Comparison of ENCODE assay signal across 10 cellular contexts in genomic region chr6:78835817-78836216, GRCh38. TPM values are rescaled to one million over a fixed set of nuclear protein-coding genes. Genes with fewer than 3 reads are reported as not detected.
DNase-seq lines count a peak whose midpoint lies in the region; ATAC-seq, FAIRE-seq and TF ChIP-seq lines count a peak whose summit lies in the region.
"Had no signal": no experiment of that assay in that cellular context is flagged by ENCODE, and none has a peak within 500 bp of the region (broad histone marks: within the 10 kb centered on the region; RNA-seq: fewer than 3 reads in every experiment).

No MANE protein-coding gene starts in this region.

- BruUV-seq in GM12878 (replicated peaks; lab: Mats Ljungman, UMichigan): no TSS peak

- H4K20me1 ChIP-seq in GM12878 (ENCODE audit: control insufficient read depth, insufficient read depth) (no peaks in the 10 kb centered on the region), neural cell (ENCODE audit: insufficient read depth) (no peaks in the 10 kb centered on the region)

- H3K27me3 ChIP-seq in GM12878 (replicated peaks in 1 of 2; ENCODE audit: control insufficient read depth in 2 of 2, insufficient read depth in 2 of 2, low read length in 1 of 2) (no peaks in the 10 kb centered on the region), neural cell (ENCODE audit: insufficient read depth, low read depth, low read length) (no peaks in the 10 kb centered on the region), adrenal gland (no peaks in the 10 kb centered on the region)

- TF ChIP-seq RAD21 in GM12878 (IDR thresholded peaks at IDR 0.05; ENCODE audit: insufficient read depth, low read depth, low read length) (peak; percentile 42), neural cell (conservative IDR thresholded peaks at IDR 0.05) (peak; percentile 79)

- H3K36me3 Mint-ChIP-seq in mesothelial cell of epicardium: no peaks in the 10 kb centered on the region

- in situ Hi-C loops in GM12878 (cut with MboI): no loop called here

- SMC1A ChIA-PET in GM12878 (lab: Charles Lee; ENCODE audit: uncharacterized antibody, unreplicated experiment): no interaction called here

- H3K79me2 ChIP-seq in GM12878 (ENCODE audit: control insufficient read depth, insufficient read depth, low read length): no peaks in the 10 kb centered on the region
- no peaks in the 10 kb centered on the region for H3K79me2 ChIP-seq in neural cell (replicated peaks; ENCODE audit: insufficient read depth, low read length)

- no peaks in the 10 kb centered on the region for H3K9me2 ChIP-seq in neural cell (ENCODE audit: insufficient read depth, low read length)

- H3F3A ChIP-seq in neural cell (ENCODE audit: insufficient read depth, low read length, poor library complexity, severe bottlenecking): no peaks in the 10 kb centered on the region

- TF ChIP-seq EP300 in GM12878 (IDR thresholded peaks at IDR 0.05; ENCODE audit: borderline replicate concordance in 1 of 2, control insufficient read depth in 1 of 2, low read depth in 2 of 2, low read length in 2 of 2) (no peak), neural cell (conservative IDR thresholded peaks at IDR 0.05; ENCODE audit: poor library complexity, severe bottlenecking) (no peak)

- ATAC-seq in GM12878 (no peak), GM21526 (IDR thresholded peaks at IDR 0.05; ENCODE audit: low FRiP score, unreplicated experiment) (no peak)

- H2AFZ ChIP-seq in GM12878 (ENCODE audit: control insufficient read depth, low read depth, low read length) (no peak overlapping the region), neural cell (ENCODE audit: low read depth, low read length) (no peak overlapping the region)

- H3K9me3 ChIP-seq in GM12878 (replicated peaks; ENCODE audit: control insufficient read depth, insufficient read depth, low read length) (no peaks in the 10 kb centered on the region), neural cell (ENCODE audit: low read length) (no peaks in the 10 kb centered on the region), adrenal gland (replicated peaks in 1 of 3) (no peaks in the 10 kb centered on the region)

- H3K9ac ChIP-seq in GM12878 (ENCODE audit: control insufficient read depth, insufficient read depth, low read length) (no peak overlapping the region), neural cell (ENCODE audit: low read length) (no peak overlapping the region)

- peaks cover 3% of the 10 kb centered on the region for H3K27me3 Mint-ChIP-seq in mesothelial cell of epicardium (ENCODE audit: low read depth)

- no peak overlapping the region for H3K27ac Mint-ChIP-seq in mesothelial cell of epicardium

- DNase-seq in M059J (ENCODE audit: low read depth) (peak; percentile 25), GM12878 (ENCODE audit: low read depth, low spot score) (no peak), adrenal gland (no peak), GM12891 (ENCODE audit: insufficient read length, low spot score) (no peak), mesothelial cell of epicardium (ENCODE audit: low spot score in 2 of 2, unreplicated experiment in 2 of 2) (no peak)
- DNase-seq: activated CD4-positive, alpha-beta T cell treated with anti-CD3 and anti-CD28 coated beads, Interleukin-2, amount 50 U/mL, for 1 hour; NCI-H526 treated with DMSO at 0.1 percent for 48 hours had no signal

- H3K36me3 ChIP-seq in GM12878 (ENCODE audit: control insufficient read depth in 2 of 2, insufficient read depth in 2 of 2, low read length in 1 of 2): no peaks in the 10 kb centered on the region
- H3K36me3 ChIP-seq in neural cell (ENCODE audit: insufficient read depth, low read length): no peaks in the 10 kb centered on the region
- no peaks in the 10 kb centered on the region for H3K36me3 ChIP-seq in adrenal gland (replicated peaks in 1 of 2)

- no peak overlapping the region for H3K4me3 ChIP-seq in GM12878
- no peak overlapping the region for H3K4me3 ChIP-seq in neural cell (ENCODE audit: low read length)
- no peak overlapping the region for H3K4me3 ChIP-seq in adrenal gland

- FAIRE-seq in G401.6 (lab: Jason Lieb, UNC): peak; percentile 40
- no peak for FAIRE-seq in GM12878 (lab: Jason Lieb, UNC)
- FAIRE-seq in GM12891 (lab: Jason Lieb, UNC): no peak

- POLR2A ChIA-PET in GM12878 (lab: Charles Lee): no interaction called here

- TF ChIP-seq POLR2A in GM12878 (IDR thresholded peaks at IDR 0.05; ENCODE audit: low read depth, low read length) (no peak), adrenal gland (IDR thresholded peaks at IDR 0.05) (no peak), GM12891 (IDR thresholded peaks at IDR 0.05; ENCODE audit: low read depth, low read length) (no peak)

- no peak overlapping the region for H3K4me3 Mint-ChIP-seq in mesothelial cell of epicardium

- peaks cover 17% of the 10 kb centered on the region for H3K4me1 Mint-ChIP-seq in mesothelial cell of epicardium

- CTCF ChIA-PET in GM12878 (lab: Yijun Ruan, JAX): interaction anchor here (0.6 to 1.1 kb wide), 2 partner anchors 595 to 1369 kb away, joined by 3 to 4 read pairs; no protein-coding TSS in a partner anchor

- intact Hi-C loops in GM12878 (cut with micrococcal nuclease; ENCODE audit: unreplicated experiment): no loop called here
- intact Hi-C loops in adrenal gland (cut with DNase I): no loop called here

- TF ChIP-seq CTCF in GM12878 (IDR thresholded peaks at IDR 0.05 in 2 of 3, conservative IDR thresholded peaks at IDR 0.05 in 1 of 3; ENCODE audit: control insufficient read depth in 2 of 3, extremely low read depth in 1 of 3, insufficient read depth in 1 of 3, low read depth in 3 of 3, low read length in 3 of 3) (peak in 1 of 3 experiments; percentile 18; a peak in 1 of 6 replicates), neural cell (IDR thresholded peaks at IDR 0.05; ENCODE audit: poor library complexity, severe bottlenecking) (peak; percentile 68), adrenal gland (IDR thresholded peaks at IDR 0.05) (peak in 1 of 6 experiments; percentile 33), mesothelial cell of epicardium (IDR thresholded peaks at IDR 0.05; ENCODE audit: unreplicated experiment) (no peak)

- RAD21 ChIA-PET in GM12878 (lab: Charles Lee; ENCODE audit: unreplicated experiment): no interaction called here

- H3K27ac ChIP-seq in GM12878 (ENCODE audit: control insufficient read depth, insufficient read depth): no peak overlapping the region
- H3K27ac ChIP-seq in neural cell (ENCODE audit: low read length): no peak overlapping the region
- H3K27ac ChIP-seq in adrenal gland: no peak overlapping the region

- H3K4me1 ChIP-seq in GM12878 (ENCODE audit: control insufficient read depth, insufficient read depth, low read length) (no peaks in the 10 kb centered on the region), adrenal gland (replicated peaks in 1 of 2) (peaks cover 0 to 17% of the 10 kb centered on the region in 2 donors)

- peaks cover 3% of the 10 kb centered on the region for H3K9me3 Mint-ChIP-seq in mesothelial cell of epicardium

- H3K4me2 ChIP-seq in GM12878 (ENCODE audit: control insufficient read depth, insufficient read depth) (no peak overlapping the region), neural cell (ENCODE audit: low read length) (no peak overlapping the region)

TF ChIP-seq in GM12878, 131 proteins besides CTCF, POLR2A, EP300 and RAD21:
- no peak for TF ChIP-seq ZNF217 (IDR thresholded peaks at IDR 0.05)
- TF ChIP-seq ZBED1 (IDR thresholded peaks at IDR 0.05; ENCODE audit: borderline replicate concordance): no peak
- TF ChIP-seq SMARCA5 (IDR thresholded peaks at IDR 0.05): no peak
- TF ChIP-seq POU2F2 (IDR thresholded peaks at IDR 0.05; ENCODE audit: borderline replicate concordance, low read depth, low read length): no peak

TF ChIP-seq in neural cell, 6 proteins besides CTCF, POLR2A, EP300 and RAD21 (continues in another document):
- TF ChIP-seq EZH2 (IDR thresholded peaks at IDR 0.05; ENCODE audit: borderline replicate concordance, insufficient read depth, low read length, poor library complexity, severe bottlenecking): no peak
- TF ChIP-seq MXI1 (conservative IDR thresholded peaks at IDR 0.05; ENCODE audit: poor library complexity, severe bottlenecking): no peak
- peak; percentile 74 for TF ChIP-seq SMC3 (conservative IDR thresholded peaks at IDR 0.05; ENCODE audit: poor library complexity)
- no peak for TF ChIP-seq TAF1 (IDR thresholded peaks at IDR 0.05; ENCODE audit: low read depth)
- no peak for TF ChIP-seq POLR2AphosphoS5 (IDR thresholded peaks at IDR 0.05)

TF ChIP-seq in GM12891, 5 proteins besides CTCF, POLR2A, EP300 and RAD21:
- no peak for TF ChIP-seq POLR2AphosphoS5 (IDR thresholded peaks at IDR 0.05; ENCODE audit: low read depth, low read length)
- no peak for TF ChIP-seq SPI1 (IDR thresholded peaks at IDR 0.05; ENCODE audit: low read depth, low read length)
- TF ChIP-seq PAX5 (IDR thresholded peaks at IDR 0.05; ENCODE audit: insufficient read depth, low read length, severe bottlenecking): no peak
- TF ChIP-seq POU2F2 (IDR thresholded peaks at IDR 0.05; ENCODE audit: low read depth, low read length): no peak
- TF ChIP-seq TAF1 (IDR thresholded peaks at IDR 0.05; ENCODE audit: low read depth, low read length): no peak

RNA-seq across cellular contexts. Expression of gene IRAK1BP1, which starts 31.5 kb away (rescaled TPM):
- total RNA-seq in M059J (2014; rRNA removed; shearing (Covaris generic)): 2.2 and 5.0 TPM in 2 replicates
- total RNA-seq in GM12878 (2013; cell fraction: nucleolus; rRNA removed): 26.9 and 30.8 TPM in 2 replicates
- total RNA-seq in GM12878 (2014; rRNA removed) (4.8 and 7.6 TPM in 2 replicates), GM12878 (2014; rRNA removed; fragmentation: Illumina TruSeq; extraction: Trizol) (6.4 and 6.7 TPM in 2 replicates), GM12878 (2021) (3.7 and 4.3 TPM in 2 replicates), adrenal gland (1 to 10 TPM; 2.3 to 8.5 (median 4.2) TPM), mesothelial cell of epicardium (6.3 to 7.8 TPM (median 7.8 TPM) in 3 replicates)
- 0.71 TPM for polyA plus RNA-seq in GM12878 (2011; ENCODE audit: low read depth)
- polyA plus RNA-seq in GM12878 (2011; rRNA removed) (4.5 and 7.5 TPM in 2 replicates), GM12878 (2014; fragmentation: Illumina TruSeq; extraction: Trizol) (4.0 and 4.5 TPM in 2 replicates), GM12878 (2014; fragmentation: Nextera tagmentation; extraction: Ambion mirVana) (1 to 10 TPM; 2.3 to 2.6 TPM), GM12878 (2014; rRNA removed) (2.7 and 3.4 TPM in 2 replicates), GM12878 (2016; fragmentation: Nextera tagmentation; extraction: Ambion mirVana) (1 to 10 TPM; 2.3 to 3.0 TPM), neural cell (5.3 and 6.6 TPM in 2 replicates), adrenal gland (1 to 10 TPM; 2.0 to 5.8 (median 3.9) TPM)
- 1.9 and 2.6 TPM in 2 replicates for polyA plus RNA-seq in GM12878 (2011; cell fraction: cytosol; rRNA removed)
- polyA plus RNA-seq in GM12878 (2011; cell fraction: nucleus; rRNA removed): 4.3 and 4.4 TPM in 2 replicates
- 1.8 and 2.0 TPM in 2 replicates for polyA plus RNA-seq in GM12878 (2012)
- polyA minus RNA-seq in GM12878 (2011; rRNA and poly(A)+ RNA removed): 9.8 and 10.0 TPM in 2 replicates
- 2.1 and 2.3 TPM in 2 replicates for polyA minus RNA-seq in GM12878 (2011; cell fraction: cytosol; rRNA and poly(A)+ RNA removed)
- polyA minus RNA-seq in GM12878 (2011; cell fraction: nucleus; rRNA and poly(A)+ RNA removed): 10.9 and 16.7 TPM in 2 replicates
- polyA minus RNA-seq in neural cell: 20.2 and 22.3 TPM in 2 replicates
- 1.9 TPM for polyA plus RNA-seq in GM12891 (2012; ENCODE audit: low read depth, missing spikeins)
